In the genomic region with DNA sequence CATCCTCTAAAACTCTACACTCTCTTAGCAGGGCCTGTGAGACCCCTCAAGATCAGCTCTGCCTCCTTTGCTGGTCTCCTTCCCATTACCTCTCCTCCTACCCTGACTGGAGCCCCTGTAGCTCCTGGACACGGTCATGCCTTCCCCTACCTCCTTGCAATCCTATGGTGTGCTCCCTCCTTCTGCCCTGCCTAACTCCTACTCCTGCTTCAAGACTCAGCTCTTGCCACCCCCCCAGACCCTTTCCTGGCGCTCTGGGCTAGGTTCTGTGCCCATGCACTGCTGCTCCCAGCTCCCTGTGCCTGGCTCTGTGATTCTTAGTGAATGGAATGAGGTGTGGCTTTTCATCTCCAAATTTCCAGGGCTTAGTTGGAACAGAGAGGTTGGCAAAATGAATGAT, we compare ENCODE assay signal across 39 cellular contexts. TPM values are rescaled to one million over a fixed set of nuclear protein-coding genes. Genes with fewer than 3 reads are reported as not detected.
"Had no signal": no experiment of that assay in that cellular context is flagged by ENCODE, and none has a peak within 500 bp of the region (broad histone marks: within the 10 kb centered on the region; RNA-seq: fewer than 3 reads in every experiment).

No MANE protein-coding gene starts in this region.

- H3K27me3 ChIP-seq: brain microvascular endothelial cell had no signal

- H3K4me1 ChIP-seq: esophagus squamous epithelium, gastroesophageal sphincter had no signal

- H3K27ac ChIP-seq: brain microvascular endothelial cell, epithelial cell of prostate, esophagus squamous epithelium, gastroesophageal sphincter, WERI-Rb-1 had no signal

- H3K9me3 ChIP-seq: esophagus squamous epithelium, gastroesophageal sphincter had no signal

- H3K4me3 Mint-ChIP-seq: activated B cell treated with CpG ODN at 0.5 μM for 24 hours; activated CD8-positive, alpha-beta T cell treated with anti-CD3 and anti-CD28 coated beads for 36 hours; activated naive CD4-positive, alpha-beta T cell treated with anti-CD3 and anti-CD28 coated beads for 36 hours; activated naive CD4-positive, alpha-beta T cell treated with anti-CD3 and anti-CD28 coated beads, Interleukin-2, amount 50 U/mL, for 24 hours; activated naive CD8-positive, alpha-beta T cell treated with anti-CD3 and anti-CD28 coated beads, Interleukin-2, amount 10 ng/mL, durations not matched to agents 7 days and 5 days; activated T-helper 1 cell treated with anti-CD3 and anti-CD28 coated beads, Interleukin-12 subunit alpha, Interleukin-12 subunit beta, Interleukin-2, Interleukin-4 antibody, amounts not matched to agents 30 ng/mL and 10 ng/mL and 1 ng/mL, durations not matched to agents 14 hours and 24 hours and 36 hours; T-helper 1 cell treated with Interleukin-12 subunit alpha and Interleukin-12 subunit beta and Interleukin-4 antibody, amounts not matched to agents 30 μg/mL and 1 μg/mL, for 36 hours; T-helper 2 cell treated with Interferon-gamma antibody and Interleukin-4, amounts not matched to agents 5 μg/mL and 100 μg/mL, for 36 hours had no signal

- H3K27ac Mint-ChIP-seq: activated B cell treated with CpG ODN at 0.5 μM for 24 hours; activated CD8-positive, alpha-beta T cell treated with anti-CD3 and anti-CD28 coated beads for 36 hours; activated naive CD4-positive, alpha-beta T cell treated with anti-CD3 and anti-CD28 coated beads for 36 hours; activated naive CD8-positive, alpha-beta T cell treated with anti-CD3 and anti-CD28 coated beads, Interleukin-2, amount 10 ng/mL, durations not matched to agents 7 days and 5 days; activated T-helper 1 cell treated with anti-CD3 and anti-CD28 coated beads, Interleukin-12 subunit alpha, Interleukin-12 subunit beta, Interleukin-2, Interleukin-4 antibody, amounts not matched to agents 30 ng/mL and 10 ng/mL and 1 ng/mL, durations not matched to agents 14 hours and 24 hours and 36 hours; activated T-helper 2 cell treated with anti-CD3 and anti-CD28 coated beads, Interferon-gamma antibody, Interleukin-2, Interleukin-4, amounts not matched to agents 10 μg/mL and 5 μg/mL and 100 μg/mL, durations not matched to agents 14 hours and 24 hours and 36 hours; T-helper 1 cell treated with Interleukin-12 subunit alpha and Interleukin-12 subunit beta and Interleukin-4 antibody, amounts not matched to agents 30 μg/mL and 1 μg/mL, for 36 hours; T-helper 2 cell treated with Interferon-gamma antibody and Interleukin-4, amounts not matched to agents 5 μg/mL and 100 μg/mL, for 36 hours had no signal

- H3K27me3 Mint-ChIP-seq: activated CD8-positive, alpha-beta T cell treated with anti-CD3 and anti-CD28 coated beads for 36 hours; activated naive CD4-positive, alpha-beta T cell treated with anti-CD3 and anti-CD28 coated beads, Interleukin-2, amount 50 U/mL, for 24 hours; activated naive CD8-positive, alpha-beta T cell treated with anti-CD3 and anti-CD28 coated beads, Interleukin-2, amount 10 ng/mL, durations not matched to agents 7 days and 5 days had no signal

- DNase-seq: activated B cell treated with CpG ODN at 0.5 μM for 24 hours; activated CD4-positive, alpha-beta T cell treated with anti-CD3 and anti-CD28 coated beads for 48 hours; activated CD4-positive, alpha-beta T cell treated with anti-CD3 and anti-CD28 coated beads, Interleukin-2, amount 50 U/mL, for 1 hour; activated CD4-positive, alpha-beta T cell treated with anti-CD3 and anti-CD28 coated beads, Interleukin-2, amount 50 U/mL, for 48 hours; activated CD8-positive, alpha-beta memory T cell treated with anti-CD3 and anti-CD28 coated beads for 24 hours; activated CD8-positive, alpha-beta T cell treated with anti-CD3 and anti-CD28 coated beads for 36 hours; activated effector memory CD4-positive, alpha-beta T cell treated with anti-CD3 and anti-CD28 coated beads, Interleukin-2, amount 50 U/mL, for 16 hours; activated naive CD4-positive, alpha-beta T cell treated with anti-CD3 and anti-CD28 coated beads for 36 hours; activated naive CD8-positive, alpha-beta T cell treated with anti-CD3 and anti-CD28 coated beads, Interleukin-2, amount 10 ng/mL, durations not matched to agents 7 days and 5 days; activated T-cell treated with anti-CD3 and anti-CD28 coated beads, Interleukin-2, amount 50 U/mL, for 48 hours; amniotic stem cell; anterior cingulate cortex; brain microvascular endothelial cell; cortex of kidney; effector CD8-positive, alpha-beta T cell; esophagus squamous epithelium; foreskin melanocyte; T-cell; T1000; WERI-Rb-1 had no signal

- H3K36me3 Mint-ChIP-seq: T-cell had no signal

- H3K4me3 ChIP-seq: esophagus squamous epithelium, gastroesophageal sphincter had no signal

- ATAC-seq: activated CD4-positive, CD25-positive, alpha-beta regulatory T cell treated with anti-CD3 and anti-CD28 coated beads, Interleukin-2, amount 50 U/mL, for 24 hours; activated CD8-positive, alpha-beta T cell treated with anti-CD3 and anti-CD28 coated beads for 36 hours; gastroesophageal sphincter; T-cell had no signal

- H3K9me3 Mint-ChIP-seq: activated CD8-positive, alpha-beta T cell treated with anti-CD3 and anti-CD28 coated beads for 36 hours; activated naive CD4-positive, alpha-beta T cell treated with anti-CD3 and anti-CD28 coated beads for 36 hours; activated naive CD4-positive, alpha-beta T cell treated with anti-CD3 and anti-CD28 coated beads, Interleukin-2, amount 50 U/mL, for 24 hours; T-cell had no signal

- H3K36me3 ChIP-seq: brain microvascular endothelial cell, esophagus squamous epithelium, gastroesophageal sphincter, WERI-Rb-1 had no signal

RNA-seq across cellular contexts. Expression of a gene that starts 28.0 kb away (rescaled TPM):
- total RNA-seq: activated B cell treated with CpG ODN at 0.5 μM for 24 hours; activated naive CD4-positive, alpha-beta T cell treated with anti-CD3 and anti-CD28 coated beads for 36 hours; activated naive CD8-positive, alpha-beta T cell treated with anti-CD3 and anti-CD28 coated beads, Interleukin-2, amount 10 ng/mL, durations not matched to agents 7 days and 5 days; activated T-helper 1 cell treated with anti-CD3 and anti-CD28 coated beads, Interleukin-12 subunit alpha, Interleukin-12 subunit beta, Interleukin-2, Interleukin-4 antibody, amounts not matched to agents 30 ng/mL and 10 ng/mL and 1 ng/mL, durations not matched to agents 14 hours and 24 hours and 36 hours; activated T-helper 2 cell treated with anti-CD3 and anti-CD28 coated beads, Interferon-gamma antibody, Interleukin-2, Interleukin-4, amounts not matched to agents 10 μg/mL and 5 μg/mL and 100 μg/mL, durations not matched to agents 14 hours and 24 hours and 36 hours; astrocyte; bronchial epithelial cell; cardiac septum; chondrocyte; dermis microvascular lymphatic vessel endothelial cell; endothelial cell of umbilical vein; esophagus squamous epithelium; fibroblast of lung; fibroblast of villous mesenchyme; gastroesophageal sphincter; glomerular endothelial cell; T-cell had no signal
- polyA plus RNA-seq: adipose tissue, endothelial cell of umbilical vein, esophagus, fibroblast of lung had no signal
